10 cellular contexts compared by ENCODE assay signal in genomic region chr11:393219-394033, GRCh38. TPM values are rescaled to one million over a fixed set of nuclear protein-coding genes. Genes with fewer than 3 reads are reported as not detected.
DNase-seq lines count a peak whose midpoint lies in the region; ATAC-seq and TF ChIP-seq lines count a peak whose summit lies in the region.
"Had no signal": no experiment of that assay in that cellular context is flagged by ENCODE, and none has a peak within 500 bp of the region (broad histone marks: within the 10 kb centered on the region; RNA-seq: fewer than 3 reads in every experiment).

No MANE protein-coding gene starts in this region.

- TF ChIP-seq CTCF in PC-3 (conservative IDR thresholded peaks at IDR 0.05; ENCODE audit: low read depth, low read length) (no peak), esophagus squamous epithelium (IDR thresholded peaks at IDR 0.05) (no peak), smooth muscle cell (IDR thresholded peaks at IDR 0.05; ENCODE audit: borderline replicate concordance, insufficient read depth, poor library complexity, severe bottlenecking) (no peak)

- intact Hi-C loops in PC-3 (cut with micrococcal nuclease) = loop anchor here (10.0 kb wide), 1 partner anchor 51 kb away; the partner anchor contains the start of gene ANO9
- intact Hi-C loops in esophagus squamous epithelium (cut with DNase I) = no loop called here

- H3K9ac ChIP-seq in PC-3 (ENCODE audit: low read length) (peak overlapping the region; percentile 99), smooth muscle cell (ENCODE audit: low read depth) (peak overlapping the region; percentile 82)

- peaks cover 12% of the 10 kb centered on the region; the same call in 1 of the 2 replicates for H4K20me1 ChIP-seq in PC-3 (ENCODE audit: low read length)
- H4K20me1 ChIP-seq in smooth muscle cell (ENCODE audit: low read depth) = peaks cover 7% of the 10 kb centered on the region

- no peaks in the 10 kb centered on the region for H3K9me2 ChIP-seq in PC-3 (replicated peaks; ENCODE audit: low read length)

- ATAC-seq in PC-3 (peak; percentile 70), HG03025 (IDR thresholded peaks at IDR 0.05; ENCODE audit: low FRiP score, unreplicated experiment) (no peak), GM19351 (IDR thresholded peaks at IDR 0.05; ENCODE audit: unreplicated experiment) (no peak)
- ATAC-seq: stimulated activated memory B cell treated with anti-CD40 and anti-IgM and Interleukin-4, amounts not matched to agents 10 μg/mL and 1 μg/mL and 100 μg/mL, for 72 hours; T-cell had no signal

- WGBS in esophagus squamous epithelium, 2 donors = 0 to 19% methylated on average over 1 to 3 of the region's 17 CpGs
- WGBS in smooth muscle cell (ENCODE audit: low lambda C conversion rate) = 52% methylated on average over 13 of the region's 17 CpGs

- H2AFZ ChIP-seq in PC-3 (ENCODE audit: low read length) (0 out of 2 replicates have a peak overlapping the region, but pooled peaks have one; percentile 43), smooth muscle cell (ENCODE audit: low read depth) (no peak overlapping the region)

- H3K4me1 ChIP-seq in PC-3 (ENCODE audit: insufficient read depth, low read length) = peaks cover 19% of the 10 kb centered on the region
- H3K4me1 ChIP-seq in esophagus squamous epithelium = peaks cover 8 to 46% (median 19%) of the 10 kb centered on the region in 3 donors
- peaks cover 17% of the 10 kb centered on the region for H3K4me1 ChIP-seq in smooth muscle cell (ENCODE audit: low read depth)

- peaks cover 42% of the 10 kb centered on the region for H3K79me2 ChIP-seq in PC-3 (ENCODE audit: low read length)
- H3K79me2 ChIP-seq in smooth muscle cell (ENCODE audit: low read depth) = no peaks in the 10 kb centered on the region

- CTCF ChIA-PET in PC-3 (lab: Charles Lee) = interaction anchor here (1.2 kb wide), 1 partner anchor 54 kb away, joined by 4 read pairs; no protein-coding TSS in a partner anchor

- H3K27me3 ChIP-seq in PC-3 (ENCODE audit: low read length) = no peaks in the 10 kb centered on the region
- H3K27me3 ChIP-seq in esophagus squamous epithelium = peaks cover 0 to 22% (median 0%) of the 10 kb centered on the region in 4 donors
- H3K27me3 ChIP-seq in smooth muscle cell (ENCODE audit: low read depth) = no peaks in the 10 kb centered on the region

- POLR2A ChIA-PET in PC-3 (lab: Charles Lee; ENCODE audit: unreplicated experiment) = no interaction called here

- TF ChIP-seq POLR2A in esophagus squamous epithelium (IDR thresholded peaks at IDR 0.05) = peak in 2 of 4 donors; percentile 31 to 64

- H3K27ac ChIP-seq in PC-3 (ENCODE audit: low read length) = peak overlapping the region; percentile 98
- H3K27ac ChIP-seq in esophagus squamous epithelium = peak overlapping the region; percentile 87 to 97 (median 95)
- H3K27ac ChIP-seq in smooth muscle cell (ENCODE audit: low read depth) = peak overlapping the region; percentile 89

- peaks cover 17% of the 10 kb centered on the region for H3K36me3 ChIP-seq in PC-3 (ENCODE audit: low read depth, low read length)
- H3K36me3 ChIP-seq in esophagus squamous epithelium = peaks cover 0 to 15% (median 0%) of the 10 kb centered on the region in 3 donors
- no peaks in the 10 kb centered on the region for H3K36me3 ChIP-seq in smooth muscle cell (ENCODE audit: low read depth)

- H3F3A ChIP-seq in PC-3 (ENCODE audit: low read length, unreplicated experiment) (no peaks in the 10 kb centered on the region), smooth muscle cell (ENCODE audit: low read depth) (no peaks in the 10 kb centered on the region)

- BruUV-seq in PC-3 (replicated peaks; lab: Mats Ljungman, UMichigan) = TSS peak; percentile 73

- no peaks in the 10 kb centered on the region for H3K9me3 ChIP-seq in PC-3 (ENCODE audit: low read length)
- no peaks in the 10 kb centered on the region for H3K9me3 ChIP-seq in esophagus squamous epithelium
- no peaks in the 10 kb centered on the region for H3K9me3 ChIP-seq in smooth muscle cell (replicated peaks; ENCODE audit: low read depth)

- H3K4me2 ChIP-seq in PC-3 (ENCODE audit: low read length) (peak overlapping the region; percentile 96), smooth muscle cell (peak overlapping the region; percentile 85)

- DNase-seq in DMS53 (lab: John Stamatoyannopoulos, UW) (peak; percentile 64), DMS53 treated with DMSO at 0.1 percent for 48 hours (lab: John Stamatoyannopoulos, UW; ENCODE audit: unreplicated experiment) (no peak), PC-3 (peak; percentile 94), esophagus squamous epithelium (lab: John Stamatoyannopoulos, UW) (no peak), smooth muscle cell (lab: John Stamatoyannopoulos, UW; ENCODE audit: unreplicated experiment) (peak; percentile 43), mucosa of gallbladder (ENCODE audit: low spot score) (no peak)
- DNase-seq: T-cell had no signal

- peak overlapping the region; percentile 90 for H3K4me3 ChIP-seq in PC-3 (ENCODE audit: low read length)
- H3K4me3 ChIP-seq in esophagus squamous epithelium = peak overlapping the region; percentile 65 to 74 (median 68)
- H3K4me3 ChIP-seq in smooth muscle cell = peak overlapping the region; percentile 60

RNA-seq across cellular contexts. Expression of gene PKP3, which starts 0.6 kb away (rescaled TPM):
- total RNA-seq in PC-3 (2014; rRNA removed) (218 and 222 TPM in 2 replicates), esophagus squamous epithelium (1,000 to 10,000 TPM in 1 of 4 donors, 100 to 1,000 TPM in 3; 314 to 1,016 (median 520) TPM), smooth muscle cell (32.0 and 61.2 TPM in 2 replicates), mucosa of gallbladder (70.8 TPM)
- polyA plus RNA-seq in smooth muscle cell = 24.6 and 69.9 TPM in 2 replicates

RNA-seq across cellular contexts. Expression of gene SIGIRR, which starts 21.4 kb away (rescaled TPM):
- 85.4 and 112 TPM in 2 replicates for total RNA-seq in PC-3 (2014; rRNA removed)
- 10 to 100 TPM; 15.5 to 35.1 (median 16.1) TPM for total RNA-seq in esophagus squamous epithelium
- total RNA-seq in smooth muscle cell = 15.3 and 18.3 TPM in 2 replicates
- 26.3 and 29.4 TPM in 2 replicates for polyA plus RNA-seq in smooth muscle cell
- total RNA-seq in mucosa of gallbladder = 152 TPM

RNA-seq across cellular contexts. Expression of gene B4GALNT4, which starts 24.1 kb away (rescaled TPM):
- total RNA-seq in PC-3 (2014; rRNA removed) (52.9 and 87.9 TPM in 2 replicates), esophagus squamous epithelium (1 to 10 TPM in 3 of 4 donors, under 1 TPM in 1; 0.97 to 7.9 (median 3.3) TPM), smooth muscle cell (21.9 and 48.8 TPM in 2 replicates), mucosa of gallbladder (3.4 TPM)
- 44.9 and 45.8 TPM in 2 replicates for polyA plus RNA-seq in smooth muscle cell

RNA-seq across cellular contexts. Expression of gene ANO9, which starts 48.4 kb away (rescaled TPM):
- 16.6 and 22.5 TPM in 2 replicates for total RNA-seq in PC-3 (2014; rRNA removed)
- total RNA-seq in esophagus squamous epithelium = 10 to 100 TPM; 11.0 to 22.1 (median 16.2) TPM
- total RNA-seq in smooth muscle cell = 0.67 and 1.4 TPM in 2 replicates
- polyA plus RNA-seq in smooth muscle cell = 1.5 and 7.1 TPM in 2 replicates
- total RNA-seq in mucosa of gallbladder = 49.3 TPM

RNA-seq across cellular contexts. Expression of gene PTDSS2, which starts 56.7 kb away (rescaled TPM):
- total RNA-seq in PC-3 (2014; rRNA removed) (53.0 and 91.0 TPM in 2 replicates), esophagus squamous epithelium (10 to 100 TPM; 15.8 to 34.3 (median 22.8) TPM), smooth muscle cell (15.2 and 20.7 TPM in 2 replicates), mucosa of gallbladder (36.6 TPM)
- 25.2 and 33.5 TPM in 2 replicates for polyA plus RNA-seq in smooth muscle cell

Comparison
In these comparisons a context has a peak if more than half of its experiments do, and no peak if none do; other contexts are left out.
1. DNase-seq: peak in DMS53 (single experiment), PC-3 (single experiment) and smooth muscle cell (single experiment); none in DMS53 treated with DMSO at 0.1 percent for 48 hours (single experiment), esophagus squamous epithelium (single experiment) and mucosa of gallbladder (single experiment).
2. Peak in every context shown above with its lines, with median percentiles within 50 percentile points of each other: H3K27ac ChIP-seq and H3K4me3 ChIP-seq.